In the genomic region with DNA sequence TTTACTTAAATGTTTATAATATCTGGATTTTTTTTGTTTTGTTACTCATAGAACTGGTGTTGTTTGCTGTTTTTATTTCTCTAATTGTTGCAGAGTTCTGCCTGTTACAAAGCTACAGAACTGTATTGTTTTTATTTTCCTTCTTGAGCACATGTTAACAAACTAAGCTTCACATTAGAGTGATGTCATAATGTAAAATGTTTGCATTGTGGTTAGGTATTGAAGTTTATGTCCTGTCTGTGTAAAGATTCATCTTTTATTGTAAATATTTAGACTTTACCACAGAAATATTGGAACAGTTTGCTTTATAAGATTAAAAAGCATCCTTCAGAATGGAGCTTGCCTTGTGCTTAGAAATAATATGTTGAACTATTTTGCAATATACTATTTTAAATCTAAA, we compare ENCODE assay signal across 20 cellular contexts.
DNase-seq lines count a peak whose midpoint lies in the region; ATAC-seq, FAIRE-seq and TF ChIP-seq lines count a peak whose summit lies in the region.
"Had no signal": no experiment of that assay in that cellular context is flagged by ENCODE, and none has a peak within 500 bp of the region (broad histone marks: within the 10 kb centered on the region; RNA-seq: fewer than 3 reads in every experiment).

No MANE protein-coding gene starts in this region.

- H3K27me3 ChIP-seq in PC-3 (ENCODE audit: low read length), result no peaks in the 10 kb centered on the region
- H3K27me3 ChIP-seq: BE2C had no signal

- H3F3A ChIP-seq in PC-3 (ENCODE audit: low read length, unreplicated experiment), result no peaks in the 10 kb centered on the region

- no peak for TF ChIP-seq RAD21 in A549 (conservative IDR thresholded peaks at IDR 0.05 in 1 of 2, IDR thresholded peaks at IDR 0.05 in 1 of 2)

- no peak overlapping the region for H2AFZ ChIP-seq in PC-3 (ENCODE audit: low read length)

- TF ChIP-seq CTCF in A549 (IDR thresholded peaks at IDR 0.05) (no peak), PC-3 (conservative IDR thresholded peaks at IDR 0.05; ENCODE audit: low read depth, low read length) (no peak), fibroblast of villous mesenchyme (IDR thresholded peaks at IDR 0.05; ENCODE audit: insufficient read depth, low read depth, low read length) (no peak), chondrocyte (IDR thresholded peaks at IDR 0.05) (no peak)

- H4K20me1 ChIP-seq in PC-3 (ENCODE audit: low read length), result 0 out of 2 replicates have a peak, but pooled peaks cover 8% of the 10 kb centered on the region

- no peak overlapping the region for H3K27ac ChIP-seq in A549
- no peak overlapping the region for H3K27ac ChIP-seq in PC-3 (ENCODE audit: low read length)

- peaks cover 4% of the 10 kb centered on the region for H3K4me1 Mint-ChIP-seq in chondrocyte (ENCODE audit: low read depth)

- CTCF ChIA-PET in A549 (lab: Yijun Ruan, JAX), result interaction anchor here (1.3 to 2.8 kb wide), 3 partner anchors 14 to 224 kb away, joined by 5 to 8 read pairs (median 5); no protein-coding TSS in a partner anchor
- CTCF ChIA-PET in PC-3 (lab: Charles Lee), result no interaction called here

- no peak overlapping the region for H3K4me2 ChIP-seq in A549
- peak overlapping the region; percentile 21; the same call in 1 of the 2 replicates for H3K4me2 ChIP-seq in PC-3 (ENCODE audit: low read length)

- no peaks in the 10 kb centered on the region for H3K9me2 ChIP-seq in PC-3 (replicated peaks; ENCODE audit: low read length)

- no peaks in the 10 kb centered on the region for H3K9me3 ChIP-seq in A549
- no peaks in the 10 kb centered on the region for H3K9me3 ChIP-seq in PC-3 (ENCODE audit: low read length)
- H3K9me3 ChIP-seq: BE2C had no signal

- no peaks in the 10 kb centered on the region for H3K36me3 ChIP-seq in PC-3 (ENCODE audit: low read depth, low read length)
- H3K36me3 ChIP-seq: BE2C had no signal

- H3K4me1 ChIP-seq in A549 (peaks cover 14% of the 10 kb centered on the region; the same call in 2 of the 3 replicates), PC-3 (ENCODE audit: insufficient read depth, low read length) (peaks cover 20% of the 10 kb centered on the region)
- H3K4me1 ChIP-seq: BE2C had no signal

- intact Hi-C loops in PC-3 (cut with micrococcal nuclease), result loop anchor here (2.0 to 5.0 kb wide), 2 partner anchors 18 to 66 kb away; partner anchors contain the start of gene CLIP4

- H3K36me3 Mint-ChIP-seq in chondrocyte (ENCODE audit: low read depth), result peaks cover 18% of the 10 kb centered on the region

- no peak overlapping the region for H3K4me3 Mint-ChIP-seq in chondrocyte (ENCODE audit: unreplicated experiment)
- H3K4me3 Mint-ChIP-seq: CD4-positive, CD25-positive, alpha-beta regulatory T cell; CD8-positive, alpha-beta memory T cell had no signal

- FAIRE-seq in A549 (lab: Jason Lieb, UNC), result no peak
- FAIRE-seq: GM12878 had no signal

- no peak for DNase-seq in A549 (ENCODE audit: low read depth in 1 of 2, low spot score in 1 of 2)
- peak; percentile 13 for DNase-seq in DMS53 treated with DMSO at 0.1 percent for 48 hours (lab: John Stamatoyannopoulos, UW; ENCODE audit: unreplicated experiment)
- peak; percentile 68 for DNase-seq in PC-3
- peak; percentile 36 for DNase-seq in fibroblast of villous mesenchyme (ENCODE audit: low read depth)
- no peak for DNase-seq in KG1 (lab: John Stamatoyannopoulos, UW)
- no peak for DNase-seq in DMS79 treated with DMSO at 0.1 percent for 48 hours (lab: John Stamatoyannopoulos, UW)
- DNase-seq in chondrocyte (ENCODE audit: low spot score), result no peak
- DNase-seq: ACHN; BE2C; C1 segment of cervical spinal cord; CD4-positive, CD25-positive, alpha-beta regulatory T cell; CD8-positive, alpha-beta memory T cell; COR-L47; DMS 273 treated with DMSO at 0.1 percent for 48 hours; DND-41; EL; GOT3; H7 had no signal

- BruUV-seq in PC-3 (replicated peaks; lab: Mats Ljungman, UMichigan), result no TSS peak

- H3K27me3 Mint-ChIP-seq in chondrocyte (ENCODE audit: low read depth), result no peaks in the 10 kb centered on the region
- H3K27me3 Mint-ChIP-seq: CD4-positive, CD25-positive, alpha-beta regulatory T cell; CD8-positive, alpha-beta memory T cell had no signal

- no peak for TF ChIP-seq POLR2A in A549 (IDR thresholded peaks at IDR 0.05; ENCODE audit: low read length)

- peaks cover 2% of the 10 kb centered on the region for H3K9me3 Mint-ChIP-seq in chondrocyte (ENCODE audit: low read depth)

- no peak for ATAC-seq in A549
- ATAC-seq in PC-3, result peak; percentile 90
- ATAC-seq: GM12878, HCT116 had no signal

- TF ChIP-seq EP300 in A549 (IDR thresholded peaks at IDR 0.05), result no peak

- POLR2A ChIA-PET in A549 (lab: Yijun Ruan, JAX) (no interaction called here), PC-3 (lab: Charles Lee; ENCODE audit: unreplicated experiment) (interaction anchor here (0.6 to 1.2 kb wide), 2 partner anchors 37 to 65 kb away, joined by 3 to 7 read pairs; no protein-coding TSS in a partner anchor)

- no peak overlapping the region for H3K4me3 ChIP-seq in A549
- H3K4me3 ChIP-seq in PC-3 (ENCODE audit: low read length), result no peak overlapping the region
- H3K4me3 ChIP-seq in fibroblast of villous mesenchyme (ENCODE audit: low read depth, low read length), result no peak overlapping the region
- H3K4me3 ChIP-seq: GM12878 had no signal

- H3K79me2 ChIP-seq in PC-3 (ENCODE audit: low read length), result no peaks in the 10 kb centered on the region

- no peak overlapping the region for H3K27ac Mint-ChIP-seq in chondrocyte (ENCODE audit: unreplicated experiment)
- H3K27ac Mint-ChIP-seq: CD4-positive, CD25-positive, alpha-beta regulatory T cell had no signal

- no peak overlapping the region for H3K9ac ChIP-seq in PC-3 (ENCODE audit: low read length)

TF ChIP-seq in A549, 52 proteins besides CTCF, POLR2A, EP300 and RAD21:
- peak; percentile 19; the same call in 1 of the 2 replicates for TF ChIP-seq GATA3 (IDR thresholded peaks at IDR 0.05; ENCODE audit: borderline replicate concordance)
- no peak for TF ChIP-seq ZC3H11A (IDR thresholded peaks at IDR 0.05)

Comparison
In these comparisons a context has a peak if more than half of its experiments do, and no peak if none do; other contexts are left out.
1. DNase-seq: peak in DMS53 treated with DMSO at 0.1 percent for 48 hours (single experiment), PC-3 (single experiment) and fibroblast of villous mesenchyme (single experiment); none in A549 (0 of 2), KG1 (single experiment), DMS79 treated with DMSO at 0.1 percent for 48 hours (single experiment) and chondrocyte (single experiment).